Comparison of ENCODE assay signal across 19 cellular contexts in the genomic region with DNA sequence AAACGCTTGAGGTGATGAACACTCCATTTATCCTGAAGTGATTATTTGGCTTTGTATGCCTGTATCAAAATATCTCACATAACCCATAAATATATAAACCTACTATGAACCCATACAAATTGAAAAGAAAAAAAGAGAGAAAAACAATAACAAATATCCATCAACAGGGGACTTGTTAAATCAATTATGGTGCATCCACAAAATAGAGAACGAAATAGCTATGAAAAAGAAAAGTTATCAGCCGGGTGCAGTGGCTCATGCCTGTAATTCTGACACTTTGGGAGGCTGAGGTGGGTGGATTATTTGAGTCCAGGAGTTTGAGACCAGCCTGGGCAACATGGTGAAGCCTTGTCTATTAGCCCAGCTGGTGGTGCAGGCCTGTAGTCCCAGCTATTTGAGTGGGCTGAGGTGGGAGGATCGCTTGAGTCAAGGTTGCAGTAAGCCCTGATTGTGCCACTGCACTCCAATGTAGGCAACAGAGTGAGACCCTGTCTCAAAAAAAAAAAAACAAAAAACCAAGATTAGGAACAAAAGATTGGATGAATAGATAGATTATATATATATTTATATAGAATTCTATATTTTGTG. TPM values are rescaled to one million over a fixed set of nuclear protein-coding genes. Genes with fewer than 3 reads are reported as not detected.
DNase-seq lines count a peak whose midpoint lies in the region; ATAC-seq and TF ChIP-seq lines count a peak whose summit lies in the region.
"Had no signal": no experiment of that assay in that cellular context is flagged by ENCODE, and none has a peak within 500 bp of the region (broad histone marks: within the 10 kb centered on the region; RNA-seq: fewer than 3 reads in every experiment).

No MANE protein-coding gene starts in this region.

- H3K9me3 ChIP-seq in mesenchymal stem cell (ENCODE audit: control insufficient read depth, low read length): no peaks in the 10 kb centered on the region

- H3K27ac ChIP-seq in VCaP (peak overlapping the region; percentile 94), mesenchymal stem cell (ENCODE audit: low read length, poor library complexity, severe bottlenecking) (no peak overlapping the region)
- H3K27ac ChIP-seq: PC-9 had no signal

- H2BK5ac ChIP-seq in mesenchymal stem cell (ENCODE audit: low read depth, low read length, poor library complexity, severe bottlenecking): no peak overlapping the region

- no peak overlapping the region for H3K14ac ChIP-seq in mesenchymal stem cell (ENCODE audit: low read length in 2 of 2)

- no peaks in the 10 kb centered on the region for H3K79me1 ChIP-seq in mesenchymal stem cell (replicated peaks; ENCODE audit: low read length, poor library complexity, severe bottlenecking)

- peaks cover 12% of the 10 kb centered on the region for H3K4me1 ChIP-seq in mesenchymal stem cell (ENCODE audit: control insufficient read depth, insufficient read depth, low read depth, low read length)

- no peak overlapping the region for H3K4me2 ChIP-seq in mesenchymal stem cell (ENCODE audit: low read length, poor library complexity, severe bottlenecking)
- H3K4me2 ChIP-seq: PC-9 had no signal

- no peak for TF ChIP-seq CTCF in VCaP (conservative IDR thresholded peaks at IDR 0.05)

- H4K8ac ChIP-seq in mesenchymal stem cell (ENCODE audit: low read length): no peak overlapping the region

- DNase-seq in DMS53 (lab: John Stamatoyannopoulos, UW) (peak; percentile 13), DMS53 treated with DMSO at 0.1 percent for 48 hours (lab: John Stamatoyannopoulos, UW; ENCODE audit: unreplicated experiment) (no peak), mesenchymal stem cell (no peak), HuH-7 (ENCODE audit: low spot score) (no peak), NCI-H524 treated with DMSO at 0.1 percent for 48 hours (lab: John Stamatoyannopoulos, UW) (no peak)
- DNase-seq: 8988T; AML-193; CD4-positive, alpha-beta T cell; DMS79 treated with DMSO at 0.1 percent for 48 hours; GF-D8; Kasumi-1; NCI-H1105 treated with DMSO at 0.1 percent for 48 hours; NCI-H2107; PC-9 had no signal

- no peak overlapping the region for H3K4ac ChIP-seq in mesenchymal stem cell (ENCODE audit: low read depth in 1 of 2, low read length in 2 of 2)

- no peak for ATAC-seq in HG03175 (IDR thresholded peaks at IDR 0.05; ENCODE audit: unreplicated experiment)
- ATAC-seq: HCT116, K562 had no signal

- no peak overlapping the region for H2BK120ac ChIP-seq in mesenchymal stem cell (ENCODE audit: low read depth, low read length)

- 96% methylated on average over 2 of the region's 4 CpGs for WGBS in mesenchymal stem cell

- no peak overlapping the region for H2AFZ ChIP-seq in mesenchymal stem cell (ENCODE audit: low read depth, low read length)
- H2AFZ ChIP-seq: PC-9 had no signal

- H3K18ac ChIP-seq in mesenchymal stem cell (ENCODE audit: low read depth in 1 of 2, low read length in 2 of 2): no peak overlapping the region

- H4K91ac ChIP-seq in mesenchymal stem cell (ENCODE audit: low read length): no peak overlapping the region

- H3K9ac ChIP-seq in mesenchymal stem cell (ENCODE audit: low read length): no peak overlapping the region

- no peaks in the 10 kb centered on the region for H3K36me3 ChIP-seq in mesenchymal stem cell (ENCODE audit: control insufficient read depth in 1 of 2, insufficient read depth in 2 of 2, low read depth in 1 of 2, low read length in 2 of 2)
- H3K36me3 ChIP-seq: BLaER1 treated with 17β-estradiol and CSF1 and Interleukin-3, amounts not matched to agents 10 nM and 100 nM had no signal

- peak overlapping the region in 1 of 2 experiments; percentile 38 for H2BK12ac ChIP-seq in mesenchymal stem cell (ENCODE audit: low read length in 2 of 2)

- H3K23ac ChIP-seq in mesenchymal stem cell (ENCODE audit: low read length in 2 of 2): no peak overlapping the region

- no peak overlapping the region for H2BK15ac ChIP-seq in mesenchymal stem cell (ENCODE audit: low read depth, poor library complexity, severe bottlenecking)

- no peak overlapping the region for H3K4me3 ChIP-seq in mesenchymal stem cell (ENCODE audit: insufficient read depth in 1 of 2, low read depth in 1 of 2, low read length in 2 of 2)
- H3K4me3 ChIP-seq: BLaER1 treated with 17β-estradiol and CSF1 and Interleukin-3, amounts not matched to agents 10 nM and 100 nM; K562; PC-9 had no signal

- H3K27me3 ChIP-seq in mesenchymal stem cell (ENCODE audit: control insufficient read depth in 1 of 2, insufficient read depth in 1 of 2, low read length in 2 of 2): no peaks in the 10 kb centered on the region
- H3K27me3 ChIP-seq: BLaER1 treated with 17β-estradiol and CSF1 and Interleukin-3, amounts not matched to agents 10 nM and 100 nM had no signal

- peak overlapping the region; percentile 21 for H2AK5ac ChIP-seq in mesenchymal stem cell (ENCODE audit: low read length, severe bottlenecking)

RNA-seq across cellular contexts. Expression of gene IFRD1, which starts 30.6 kb away (rescaled TPM):
- polyA plus RNA-seq in mesenchymal stem cell (2013, experiment 1 of 2): 25.6 TPM
- 26.0 TPM for polyA plus RNA-seq in mesenchymal stem cell (2013, experiment 2 of 2)
